In genomic region chrX:136766785-136767103, GRCh38 we compare ENCODE assay signal across 1 cellular context.
TF ChIP-seq lines count a peak whose summit lies in the region.

No MANE protein-coding gene starts in this region.

TF ChIP-seq in GM12878, 131 proteins besides CTCF, POLR2A, EP300 and RAD21 (continued from another document):
- TF ChIP-seq MTA2 (IDR thresholded peaks at IDR 0.05; ENCODE audit: low read depth) (no peak), YBX1 (IDR thresholded peaks at IDR 0.05) (no peak), ZNF384 (IDR thresholded peaks at IDR 0.05; ENCODE audit: borderline replicate concordance, low read depth, low read length) (no peak)
- TF ChIP-seq, protein P1, sequence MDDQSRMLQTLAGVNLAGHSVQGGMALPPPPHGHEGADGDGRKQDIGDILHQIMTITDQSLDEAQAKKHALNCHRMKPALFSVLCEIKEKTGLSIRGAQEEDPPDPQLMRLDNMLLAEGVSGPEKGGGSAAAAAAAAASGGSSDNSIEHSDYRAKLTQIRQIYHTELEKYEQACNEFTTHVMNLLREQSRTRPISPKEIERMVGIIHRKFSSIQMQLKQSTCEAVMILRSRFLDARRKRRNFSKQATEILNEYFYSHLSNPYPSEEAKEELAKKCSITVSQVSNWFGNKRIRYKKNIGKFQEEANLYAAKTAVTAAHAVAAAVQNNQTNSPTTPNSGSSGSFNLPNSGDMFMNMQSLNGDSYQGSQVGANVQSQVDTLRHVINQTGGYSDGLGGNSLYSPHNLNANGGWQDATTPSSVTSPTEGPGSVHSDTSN (IDR thresholded peaks at IDR 0.05; ENCODE audit: insufficient replicate concordance, low read depth, low read length), result no peak
